8 cellular contexts compared by ENCODE assay signal in the genomic region with DNA sequence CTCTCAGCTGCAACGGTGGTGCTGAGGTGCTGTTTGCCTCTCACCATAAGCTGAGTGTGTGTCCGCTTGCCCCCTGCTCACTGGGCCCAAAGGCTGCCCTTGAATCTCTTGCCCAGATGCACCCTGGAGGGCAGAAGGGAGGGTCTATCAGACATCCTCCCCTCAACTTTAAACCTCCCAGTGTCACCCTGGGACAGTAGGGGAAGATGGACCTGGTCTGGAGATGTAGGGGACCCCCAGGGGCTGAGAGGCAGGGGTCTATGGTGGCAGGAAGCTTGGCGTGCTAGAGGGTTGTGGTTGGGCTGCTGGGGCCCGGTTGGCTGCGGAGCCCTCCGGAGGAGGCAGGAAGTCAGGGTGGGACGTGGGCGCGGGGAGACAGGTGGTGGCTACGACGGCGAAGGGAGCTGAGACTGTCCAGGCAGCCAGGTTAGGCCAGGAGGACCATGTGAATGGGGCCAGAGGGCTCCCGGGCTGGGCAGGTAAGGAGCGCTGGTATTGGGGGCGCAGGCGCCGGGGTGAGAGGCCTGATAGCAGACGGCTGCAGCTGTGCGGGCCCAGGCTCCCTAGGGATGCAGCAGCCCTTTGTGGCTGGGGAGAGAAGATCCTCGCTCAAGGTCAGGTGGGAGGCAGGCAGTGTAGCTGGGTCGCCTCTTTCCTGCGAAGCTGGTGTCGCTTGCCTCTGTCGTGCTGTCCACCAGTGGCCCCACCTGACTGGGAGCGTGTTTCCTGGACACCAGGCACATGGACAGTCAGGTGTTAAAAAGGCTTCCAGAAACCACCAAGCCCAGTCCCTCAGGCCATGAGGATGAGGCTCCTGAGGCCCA. TPM values are rescaled to one million over a fixed set of nuclear protein-coding genes. Genes with fewer than 3 reads are reported as not detected.
DNase-seq lines count a peak whose midpoint lies in the region; ATAC-seq, FAIRE-seq and TF ChIP-seq lines count a peak whose summit lies in the region.

LCK (plus strand) TSS at position 373 of the 824 bp plus-strand sequence. CDS start 23,065 bp downstream, outside the sequence.

- FAIRE-seq in pancreas (lab: Jason Lieb, UNC): no peak

- no peak within 1 kb of the TSS for H3K4me3 Mint-ChIP-seq in mesothelial cell of epicardium

- no peak for ATAC-seq in pancreas

- no peaks in the 10 kb centered on the region for H3K36me3 Mint-ChIP-seq in mesothelial cell of epicardium

- peaks cover 4 to 17% of the 10 kb centered on the region in 2 donors for H3K27me3 ChIP-seq in stomach smooth muscle (ENCODE audit: control insufficient read depth in 1 of 2, insufficient read depth in 2 of 2, low read length in 2 of 2)
- no peaks in the 10 kb centered on the region for H3K27me3 ChIP-seq in tibial artery
- H3K27me3 ChIP-seq in pancreas: no peaks in the 10 kb centered on the region

- H3K4me1 ChIP-seq in stomach smooth muscle (ENCODE audit: control insufficient read depth, insufficient read depth, low read length) (peaks cover 19% of the 10 kb centered on the region), tibial artery (peaks cover 0 to 27% (median 18%) of the 10 kb centered on the region in 4 donors), pancreas (peaks cover 0 to 5% (median 0%) of the 10 kb centered on the region in 3 donors)

- peaks cover 19% of the 10 kb centered on the region for H3K4me1 Mint-ChIP-seq in mesothelial cell of epicardium

- peak; percentile 78 for DNase-seq in Jurkat, Clone E6-1 (ENCODE audit: low read depth, low spot score)
- DNase-seq in activated T-cell treated with anti-CD3 and anti-CD28 coated beads, Interleukin-2, amount 50 U/mL, for 1 hour: peak; percentile 62
- DNase-seq in mesothelial cell of epicardium (ENCODE audit: low spot score in 2 of 2, unreplicated experiment in 2 of 2): no peak
- DNase-seq in tibial artery: no peak
- DNase-seq in effector CD8-positive, alpha-beta T cell (lab: John Stamatoyannopoulos, UW): no peak
- DNase-seq in pancreas: no peak
- DNase-seq in 8988T: no peak

- H3K9me3 Mint-ChIP-seq in mesothelial cell of epicardium: no peaks in the 10 kb centered on the region

- H3K9me3 ChIP-seq in stomach smooth muscle (ENCODE audit: control insufficient read depth in 2 of 2, low read length in 2 of 2): no peaks in the 10 kb centered on the region
- H3K9me3 ChIP-seq in tibial artery: no peaks in the 10 kb centered on the region
- no peaks in the 10 kb centered on the region for H3K9me3 ChIP-seq in pancreas

- H3K9ac ChIP-seq in stomach smooth muscle (ENCODE audit: low read length in 2 of 2): no peak within 1 kb of the TSS

- H3K27ac Mint-ChIP-seq in mesothelial cell of epicardium: peak within 1 kb of the TSS; percentile 21

- H3K36me3 ChIP-seq in stomach smooth muscle (ENCODE audit: control insufficient read depth in 2 of 2, insufficient read depth in 2 of 2, low read length in 2 of 2) (no peaks in the 10 kb centered on the region), tibial artery (no peaks in the 10 kb centered on the region), pancreas (no peaks in the 10 kb centered on the region)

- H3K27me3 Mint-ChIP-seq in mesothelial cell of epicardium (ENCODE audit: low read depth): no peaks in the 10 kb centered on the region

- WGBS in pancreas, 2 donors: 77 to 86% methylated on average over 25 of the region's 25 CpGs

- H3K27ac ChIP-seq in stomach smooth muscle (ENCODE audit: low read length) (peak within 1 kb of the TSS; percentile 41), tibial artery (no peak within 1 kb of the TSS), pancreas (no peak within 1 kb of the TSS)

- intact Hi-C loops in tibial artery (cut with DNase I; ENCODE audit: low total_unique reads) (no loop called here), pancreas (cut with DNase I) (no loop called here)

- TF ChIP-seq CTCF in mesothelial cell of epicardium (IDR thresholded peaks at IDR 0.05; ENCODE audit: unreplicated experiment) (no peak), tibial artery (IDR thresholded peaks at IDR 0.05) (no peak), pancreas (IDR thresholded peaks at IDR 0.05) (no peak)

- peak within 1 kb of the TSS; percentile 87 for H3K4me3 ChIP-seq in Jurkat, Clone E6-1 (ENCODE audit: low read length)
- H3K4me3 ChIP-seq in stomach smooth muscle (ENCODE audit: low read length in 2 of 2) (peak within 1 kb of the TSS in 1 of 2 donors; percentile 8), tibial artery (no peak within 1 kb of the TSS), pancreas (no peak within 1 kb of the TSS)

RNA-seq across cellular contexts. Expression of gene LCK, which starts in this region (rescaled TPM):
- polyA plus RNA-seq in Jurkat, Clone E6-1 (2012; ENCODE audit: insufficient read depth, insufficient read length): 586 TPM
- total RNA-seq in mesothelial cell of epicardium (1.4 to 1.8 TPM (median 1.5 TPM) in 3 replicates), pancreas (1 to 10 TPM in 3 of 6 donors, under 1 TPM in 3; 0.09 to 1.6 (median 1.0) TPM)
- polyA plus RNA-seq in pancreas: under 1 TPM; 0.33 to 0.80 TPM

Comparison
In these comparisons a context has a peak if more than half of its experiments do, and no peak if none do; other contexts are left out.
1. DNase-seq: peak in Jurkat, Clone E6-1 (single experiment) and activated T-cell treated with anti-CD3 and anti-CD28 coated beads, Interleukin-2, amount 50 U/mL, for 1 hour (single experiment); none in mesothelial cell of epicardium (0 of 2), tibial artery (0 of 2), effector CD8-positive, alpha-beta T cell (single experiment), pancreas (0 of 6) and 8988T (single experiment).